Comparison of ENCODE assay signal across 17 cellular contexts in genomic region chr4:26959654-26960047, GRCh38.
DNase-seq lines count a peak whose midpoint lies in the region; ATAC-seq and TF ChIP-seq lines count a peak whose summit lies in the region.
"Had no signal": no experiment of that assay in that cellular context is flagged by ENCODE, and none has a peak within 500 bp of the region (broad histone marks: within the 10 kb centered on the region; RNA-seq: fewer than 3 reads in every experiment).

No MANE protein-coding gene starts in this region.

- H4K91ac ChIP-seq in IMR-90 (ENCODE audit: insufficient read depth, low read depth, low read length): no peak overlapping the region

- in situ Hi-C loops in IMR-90 (cut with MboI; ENCODE audit: low sequenced_read_pairs): no loop called here

- no peaks in the 10 kb centered on the region for H3K27me3 Mint-ChIP-seq in CD4-positive, alpha-beta memory T cell
- H3K27me3 Mint-ChIP-seq in activated T-helper 2 cell treated with anti-CD3 and anti-CD28 coated beads, Interferon-gamma antibody, Interleukin-2, Interleukin-4, amounts not matched to agents 10 μg/mL and 5 μg/mL and 100 μg/mL, durations not matched to agents 14 hours and 24 hours and 36 hours (ENCODE audit: low read depth): no peaks in the 10 kb centered on the region
- no peaks in the 10 kb centered on the region for H3K27me3 Mint-ChIP-seq in naive thymus-derived CD4-positive, alpha-beta T cell

- no peak overlapping the region for H2AFZ ChIP-seq in IMR-90 (replicated peaks; ENCODE audit: low read length, poor library complexity)

- no peak overlapping the region for H2BK120ac ChIP-seq in IMR-90 (ENCODE audit: low read depth, low read length)

- H3K79me1 ChIP-seq in IMR-90 (ENCODE audit: low read depth in 1 of 2, low read length in 2 of 2): no peaks in the 10 kb centered on the region; a peak in 1 of 4 replicates

- no peak overlapping the region for H3K27ac ChIP-seq in CD4-positive, alpha-beta memory T cell (ENCODE audit: low read depth, low read length)
- H3K27ac ChIP-seq in IMR-90 (ENCODE audit: insufficient read depth, low read length): no peak overlapping the region
- H3K27ac ChIP-seq in naive thymus-derived CD4-positive, alpha-beta T cell (ENCODE audit: low read depth, low read length): no peak overlapping the region
- no peak overlapping the region for H3K27ac ChIP-seq in coronary artery
- H3K27ac ChIP-seq: esophagus squamous epithelium, left lung, ovary had no signal

- no peak for TF ChIP-seq RAD21 in IMR-90 (IDR thresholded peaks at IDR 0.05; ENCODE audit: low read length)

- peaks cover 15 to 29% of the 10 kb centered on the region in 2 donors for H3K36me3 Mint-ChIP-seq in CD4-positive, alpha-beta memory T cell
- peaks cover 31% of the 10 kb centered on the region for H3K36me3 Mint-ChIP-seq in activated T-helper 2 cell treated with anti-CD3 and anti-CD28 coated beads, Interferon-gamma antibody, Interleukin-2, Interleukin-4, amounts not matched to agents 10 μg/mL and 5 μg/mL and 100 μg/mL, durations not matched to agents 14 hours and 24 hours and 36 hours (ENCODE audit: low read depth)
- peaks cover 10 to 28% (median 18%) of the 10 kb centered on the region in 5 donors for H3K36me3 Mint-ChIP-seq in naive thymus-derived CD4-positive, alpha-beta T cell

- ATAC-seq in IMR-90 (ENCODE audit: low read depth) (peak; percentile 15; the same call in 1 of the 2 replicates), HG03432 (IDR thresholded peaks at IDR 0.05; ENCODE audit: unreplicated experiment) (no peak)
- ATAC-seq in naive thymus-derived CD4-positive, alpha-beta T cell: peak; percentile 52
- ATAC-seq: left lung had no signal

- POLR2A ChIA-PET in CD4-positive, alpha-beta memory T cell (lab: Charles Lee; ENCODE audit: partially characterized antibody): interaction anchor here (1.0 kb wide), 1 partner anchor 74 kb away, joined by 4 read pairs; no protein-coding TSS in a partner anchor
- POLR2A ChIA-PET in IMR-90 (lab: Charles Lee; ENCODE audit: unreplicated experiment): no interaction called here
- POLR2A ChIA-PET in naive thymus-derived CD4-positive, alpha-beta T cell (lab: Charles Lee): no interaction called here

- H3K18ac ChIP-seq in IMR-90 (ENCODE audit: low read depth, low read length): no peak overlapping the region

- no CpG with 5 or more reads among the region's 1 CpG for WGBS in IMR-90 (ENCODE audit: extremely low coverage in 2 of 2, insufficient read length in 1 of 2), 2 experiments

- no peak overlapping the region for H3K23ac ChIP-seq in IMR-90 (ENCODE audit: low read depth, low read length)

- H4K20me1 ChIP-seq in IMR-90 (ENCODE audit: insufficient read depth, low read length): no peaks in the 10 kb centered on the region; the same call in 1 of the 2 replicates

- H3K9me3 Mint-ChIP-seq in CD4-positive, alpha-beta memory T cell: no peaks in the 10 kb centered on the region
- H3K9me3 Mint-ChIP-seq in activated T-helper 2 cell treated with anti-CD3 and anti-CD28 coated beads, Interferon-gamma antibody, Interleukin-2, Interleukin-4, amounts not matched to agents 10 μg/mL and 5 μg/mL and 100 μg/mL, durations not matched to agents 14 hours and 24 hours and 36 hours: no peaks in the 10 kb centered on the region
- H3K9me3 Mint-ChIP-seq in naive thymus-derived CD4-positive, alpha-beta T cell: no peaks in the 10 kb centered on the region

- H3K9me3 ChIP-seq in CD4-positive, alpha-beta memory T cell (ENCODE audit: control insufficient read depth in 1 of 2, low read length in 2 of 2): no peaks in the 10 kb centered on the region
- H3K9me3 ChIP-seq in IMR-90 (ENCODE audit: control insufficient read depth, insufficient read depth, low read length): no peaks in the 10 kb centered on the region
- H3K9me3 ChIP-seq in naive thymus-derived CD4-positive, alpha-beta T cell (ENCODE audit: control insufficient read depth in 2 of 3, low read length in 3 of 3): no peaks in the 10 kb centered on the region
- H3K9me3 ChIP-seq: esophagus squamous epithelium, left lung, ovary had no signal

- intact Hi-C loops in CD4-positive, alpha-beta memory T cell (cut with micrococcal nuclease): no loop called here
- intact Hi-C loops in IMR-90 (cut with micrococcal nuclease): no loop called here
- intact Hi-C loops in activated T-helper 2 cell treated with anti-CD3 and anti-CD28 coated beads, Interferon-gamma antibody, Interleukin-2, Interleukin-4, amounts not matched to agents 10 μg/mL and 5 μg/mL and 100 μg/mL, durations not matched to agents 14 hours and 24 hours and 36 hours (cut with micrococcal nuclease): loop anchor here (1.0 to 2.0 kb wide), 4 partner anchors 33 to 213 kb away; no protein-coding TSS in a partner anchor
- intact Hi-C loops in naive thymus-derived CD4-positive, alpha-beta T cell (cut with micrococcal nuclease): loop anchor here in 1 of 2 donors (1.0 to 5.0 kb wide), 2 partner anchors 43 to 97 kb away; no protein-coding TSS in a partner anchor

- peak overlapping the region; percentile 7 to 90 (median 63) for H3K27ac Mint-ChIP-seq in CD4-positive, alpha-beta memory T cell
- peak overlapping the region; percentile 50 for H3K27ac Mint-ChIP-seq in activated T-helper 2 cell treated with anti-CD3 and anti-CD28 coated beads, Interferon-gamma antibody, Interleukin-2, Interleukin-4, amounts not matched to agents 10 μg/mL and 5 μg/mL and 100 μg/mL, durations not matched to agents 14 hours and 24 hours and 36 hours
- H3K27ac Mint-ChIP-seq in naive thymus-derived CD4-positive, alpha-beta T cell: peak overlapping the region in 5 of 9 donors; percentile 14 to 67 (median 38)

- no peak for TF ChIP-seq POLR2A in IMR-90 (IDR thresholded peaks at IDR 0.05; ENCODE audit: low read depth, low read length)

- no peak overlapping the region for H3K4me3 ChIP-seq in CD4-positive, alpha-beta memory T cell (ENCODE audit: low read length in 2 of 2)
- H3K4me3 ChIP-seq in IMR-90 (ENCODE audit: insufficient read depth, low read depth, low read length): no peak overlapping the region
- no peak overlapping the region for H3K4me3 ChIP-seq in naive thymus-derived CD4-positive, alpha-beta T cell (ENCODE audit: low read length)
- no peak overlapping the region for H3K4me3 ChIP-seq in coronary artery
- H3K4me3 ChIP-seq: esophagus squamous epithelium, left lung, ovary had no signal

- no peak overlapping the region for H3K14ac ChIP-seq in IMR-90 (replicated peaks; ENCODE audit: low read depth, low read length)

- no peak overlapping the region for H3K56ac ChIP-seq in IMR-90 (ENCODE audit: extremely low read depth, insufficient read depth, low read length)

- H2BK5ac ChIP-seq in IMR-90 (ENCODE audit: low read depth, low read length, poor library complexity, severe bottlenecking): no peak overlapping the region

- DNase-seq in CD4-positive, alpha-beta memory T cell: peak in 4 of 5 donors; percentile 16 to 38 (median 22)
- DNase-seq in IMR-90 (no peak), kidney tubule cell (ENCODE audit: low spot score) (no peak), coronary artery (ENCODE audit: low spot score) (no peak)
- DNase-seq in activated T-helper 2 cell treated with anti-CD3 and anti-CD28 coated beads, Interferon-gamma antibody, Interleukin-2, Interleukin-4, amounts not matched to agents 10 μg/mL and 5 μg/mL and 100 μg/mL, durations not matched to agents 14 hours and 24 hours and 36 hours (ENCODE audit: low spot score): no peak
- peak in 1 of 9 donors; percentile 12 for DNase-seq in naive thymus-derived CD4-positive, alpha-beta T cell
- DNase-seq: amygdala; COR-L47; EL; esophagus squamous epithelium; H7; left lung; NCI-H1417 treated with DMSO at 0.1 percent for 48 hours; ovary; SHP77 treated with DMSO at 0.1 percent for 48 hours; stimulated activated CD4-positive, alpha-beta T cell treated with anti-CD3 and anti-CD28 coated beads, Interleukin-2, amount 100 ng/mL, for 24 hours had no signal

- dilution Hi-C loops in IMR-90 (cut with HindIII; ENCODE audit: low sequenced_read_pairs, unreplicated experiment): no loop called here

- H2AK9ac ChIP-seq in IMR-90 (replicated peaks; ENCODE audit: low read depth, low read length, poor library complexity): no peak overlapping the region

- TF ChIP-seq CTCF in IMR-90 (conservative IDR thresholded peaks at IDR 0.05; ENCODE audit: low read depth, low read length): no peak
- no peak for TF ChIP-seq CTCF in coronary artery (IDR thresholded peaks at IDR 0.05)

- no peak overlapping the region for H4K5ac ChIP-seq in IMR-90 (ENCODE audit: low read depth, low read length)

- H3K4me1 ChIP-seq in CD4-positive, alpha-beta memory T cell (ENCODE audit: insufficient read depth, low read length): peaks cover 30% of the 10 kb centered on the region
- peaks cover 3% of the 10 kb centered on the region; the same call in 1 of the 2 replicates for H3K4me1 ChIP-seq in IMR-90 (ENCODE audit: control insufficient read depth, insufficient read depth, low read length)
- peaks cover 0 to 11% of the 10 kb centered on the region in 2 donors for H3K4me1 ChIP-seq in naive thymus-derived CD4-positive, alpha-beta T cell (ENCODE audit: control insufficient read depth in 2 of 2, insufficient read depth in 2 of 2, low read length in 2 of 2)
- H3K4me1 ChIP-seq: left lung had no signal

- peak overlapping the region in 6 of 8 donors; percentile 1 to 81 (median 38) for H3K4me3 Mint-ChIP-seq in CD4-positive, alpha-beta memory T cell
- no peak overlapping the region for H3K4me3 Mint-ChIP-seq in activated T-helper 2 cell treated with anti-CD3 and anti-CD28 coated beads, Interferon-gamma antibody, Interleukin-2, Interleukin-4, amounts not matched to agents 10 μg/mL and 5 μg/mL and 100 μg/mL, durations not matched to agents 14 hours and 24 hours and 36 hours (ENCODE audit: low read depth)
- peak overlapping the region in 5 of 10 donors; percentile 0 to 42 (median 4) for H3K4me3 Mint-ChIP-seq in naive thymus-derived CD4-positive, alpha-beta T cell

- no peak overlapping the region for H2BK20ac ChIP-seq in IMR-90 (ENCODE audit: low read depth, low read length)

- H4K8ac ChIP-seq in IMR-90 (ENCODE audit: low read depth in 2 of 2, low read length in 2 of 2): no peak overlapping the region

- no peak overlapping the region for H2AK5ac ChIP-seq in IMR-90 (ENCODE audit: low read depth, low read length)

- no peak overlapping the region for H2BK15ac ChIP-seq in IMR-90 (ENCODE audit: low read depth, low read length)

- peaks cover 3% of the 10 kb centered on the region; the same call in 1 of the 2 replicates for H3K9me1 ChIP-seq in IMR-90 (ENCODE audit: insufficient read depth, low read length)

- H3K9ac ChIP-seq in IMR-90 (ENCODE audit: low read depth, low read length): no peak overlapping the region

- H3K4me2 ChIP-seq in IMR-90 (ENCODE audit: low read depth, low read length): no peak overlapping the region

- peaks cover 35 to 65% (median 50%) of the 10 kb centered on the region in 4 donors for H3K4me1 Mint-ChIP-seq in CD4-positive, alpha-beta memory T cell
- peaks cover 25% of the 10 kb centered on the region for H3K4me1 Mint-ChIP-seq in activated T-helper 2 cell treated with anti-CD3 and anti-CD28 coated beads, Interferon-gamma antibody, Interleukin-2, Interleukin-4, amounts not matched to agents 10 μg/mL and 5 μg/mL and 100 μg/mL, durations not matched to agents 14 hours and 24 hours and 36 hours (ENCODE audit: low read depth)
- peaks cover 24 to 83% (median 71%) of the 10 kb centered on the region in 7 donors for H3K4me1 Mint-ChIP-seq in naive thymus-derived CD4-positive, alpha-beta T cell

- CTCF ChIA-PET in CD4-positive, alpha-beta memory T cell (lab: Charles Lee; ENCODE audit: partially characterized antibody): no interaction called here
- CTCF ChIA-PET in IMR-90 (lab: Yijun Ruan, JAX): no interaction called here
- CTCF ChIA-PET in naive thymus-derived CD4-positive, alpha-beta T cell (lab: Charles Lee): interaction anchor here (0.7 kb wide), 1 partner anchor 11 kb away, joined by 3 read pairs; no protein-coding TSS in a partner anchor

- no TSS peak for BruUV-seq in IMR-90 (replicated peaks; lab: Mats Ljungman, UMichigan)

- H3K4ac ChIP-seq in IMR-90 (ENCODE audit: low read depth, low read length): no peak overlapping the region

- H3K36me3 ChIP-seq in CD4-positive, alpha-beta memory T cell (ENCODE audit: insufficient read depth, low read length): no peaks in the 10 kb centered on the region
- H3K36me3 ChIP-seq in IMR-90 (ENCODE audit: control insufficient read depth, insufficient read depth, low read length): no peaks in the 10 kb centered on the region; the same call in 1 of the 2 replicates
- H3K36me3 ChIP-seq in naive thymus-derived CD4-positive, alpha-beta T cell (ENCODE audit: control insufficient read depth in 2 of 3, insufficient read depth in 3 of 3, low read length in 3 of 3): no peaks in the 10 kb centered on the region
- H3K36me3 ChIP-seq: esophagus squamous epithelium, ovary had no signal

- H3K27me3 ChIP-seq in CD4-positive, alpha-beta memory T cell (ENCODE audit: insufficient read depth, low read length): no peaks in the 10 kb centered on the region
- no peaks in the 10 kb centered on the region for H3K27me3 ChIP-seq in IMR-90 (ENCODE audit: control insufficient read depth, insufficient read depth, low read length)
- no peaks in the 10 kb centered on the region for H3K27me3 ChIP-seq in naive thymus-derived CD4-positive, alpha-beta T cell (ENCODE audit: control insufficient read depth in 2 of 2, insufficient read depth in 2 of 2, low read length in 2 of 2)
- H3K27me3 ChIP-seq: esophagus squamous epithelium, left lung, ovary had no signal

Comparison
In these comparisons a context has a peak if more than half of its experiments do, and no peak if none do; other contexts are left out.
1. DNase-seq: peak in CD4-positive, alpha-beta memory T cell (4 of 5); none in IMR-90 (single experiment), activated T-helper 2 cell treated with anti-CD3 and anti-CD28 coated beads, Interferon-gamma antibody, Interleukin-2, Interleukin-4, amounts not matched to agents 10 μg/mL and 5 μg/mL and 100 μg/mL, durations not matched to agents 14 hours and 24 hours and 36 hours (single experiment), kidney tubule cell (single experiment) and coronary artery (single experiment).
2. Peak in every context shown above with its lines, with median percentiles within 50 percentile points of each other: H3K27ac Mint-ChIP-seq.